7 cellular contexts compared by ENCODE assay signal in the genomic region with DNA sequence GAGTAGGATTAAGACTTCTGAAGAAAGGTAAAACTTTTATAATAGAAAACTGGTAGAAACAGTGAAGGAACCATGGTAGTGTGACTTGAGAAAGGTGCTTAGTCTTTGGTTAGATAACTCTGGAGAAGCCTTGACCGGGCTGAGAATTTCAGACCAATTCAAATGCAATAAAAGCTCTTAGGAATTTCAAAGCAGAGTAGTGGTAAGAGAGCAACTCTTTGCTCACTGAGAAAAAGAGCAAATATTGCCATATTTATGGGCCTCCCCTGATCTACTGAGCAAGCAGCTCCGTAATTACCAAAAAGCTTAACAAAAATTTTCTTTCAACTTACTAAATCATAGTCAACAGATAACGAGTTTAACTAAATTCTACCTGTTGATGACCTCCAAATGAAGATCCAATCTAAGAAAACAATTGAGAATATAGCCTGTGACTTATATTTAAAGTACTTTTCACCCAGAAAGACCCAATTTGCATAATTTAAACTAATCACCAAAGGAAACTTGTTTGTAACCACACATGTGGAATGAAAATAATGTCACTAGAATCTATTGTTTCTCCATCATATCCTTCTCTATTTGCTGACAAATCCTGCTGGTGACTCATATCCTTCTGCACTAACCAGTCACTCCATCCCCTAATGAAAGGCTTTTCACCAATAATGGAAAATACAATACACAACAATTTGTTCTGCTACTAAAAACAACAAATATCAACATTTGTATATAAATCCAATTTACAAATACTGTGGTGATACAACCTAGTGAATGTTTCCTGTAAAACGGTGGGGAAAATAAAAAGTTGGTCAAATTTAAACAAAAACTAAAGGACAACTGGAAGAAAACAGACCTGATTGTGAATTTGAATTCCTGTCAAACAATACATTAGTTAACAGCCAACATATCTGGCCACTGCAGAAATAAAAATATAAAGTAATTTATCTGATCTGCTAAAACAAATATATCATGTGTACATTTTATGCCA. TPM values are rescaled to one million over a fixed set of nuclear protein-coding genes. Genes with fewer than 3 reads are reported as not detected.
DNase-seq lines count a peak whose midpoint lies in the region; ATAC-seq and TF ChIP-seq lines count a peak whose summit lies in the region.

No MANE protein-coding gene starts in this region.

- ATAC-seq in GM18873 (IDR thresholded peaks at IDR 0.05; ENCODE audit: low FRiP score, unreplicated experiment) (no peak), GM21367 (IDR thresholded peaks at IDR 0.05; ENCODE audit: unreplicated experiment) (no peak)

- H3K27me3 ChIP-seq in SJCRH30 (no peaks in the 10 kb centered on the region), MG63 (no peaks in the 10 kb centered on the region)

- H3K9me3 ChIP-seq in HEK293 (ENCODE audit: control insufficient read depth, insufficient read depth, low read depth, low read length) = no peaks in the 10 kb centered on the region
- H3K9me3 ChIP-seq in SJCRH30 (replicated peaks) = no peaks in the 10 kb centered on the region
- no peaks in the 10 kb centered on the region for H3K9me3 ChIP-seq in MG63

- H3K36me3 ChIP-seq in HEK293 (ENCODE audit: control insufficient read depth in 2 of 2, insufficient read depth in 1 of 2, low read length in 2 of 2) (no peaks in the 10 kb centered on the region), SJCRH30 (peaks cover 7% of the 10 kb centered on the region), MG63 (peaks cover 10% of the 10 kb centered on the region)

- POLR2A ChIA-PET in HEK293 (lab: Yijun Ruan, JAX) = interaction anchor here (1.0 kb wide), 1 partner anchor 21 kb away, joined by 3 read pairs; no protein-coding TSS in a partner anchor

- DNase-seq in SJCRH30 (peak in 1 of 2 experiments; percentile 36), epithelial cell of esophagus (ENCODE audit: low read depth) (peak; percentile 70), renal cortical epithelial cell (ENCODE audit: low read depth) (peak; percentile 91), MG63 (no peak)

- TF ChIP-seq CTCF in HEK293 (tag by site-specific recombination; IDR thresholded peaks at IDR 0.05) (no peak), epithelial cell of esophagus (IDR thresholded peaks at IDR 0.05; ENCODE audit: insufficient read depth, low read depth, low read length, missing control alignments) (no peak)

- H3K4me1 ChIP-seq in HEK293 (ENCODE audit: control insufficient read depth, insufficient read depth, low read length) = peaks cover 60% of the 10 kb centered on the region
- peaks cover 54% of the 10 kb centered on the region for H3K4me1 ChIP-seq in SJCRH30

- H3K4me3 ChIP-seq in HEK293 (ENCODE audit: low read depth, low read length) (no peak overlapping the region), SJCRH30 (no peak overlapping the region), epithelial cell of esophagus (ENCODE audit: low read length) (no peak overlapping the region), MG63 (no peak overlapping the region)

- H3K27ac ChIP-seq in HEK293 (ENCODE audit: extremely low read depth, low read depth, low read length) (peak overlapping the region; percentile 59; the same call in 1 of the 2 replicates), SJCRH30 (peak overlapping the region; percentile 6)

- CTCF ChIA-PET in HEK293 (lab: Yijun Ruan, JAX) = interaction anchor here (0.7 to 1.6 kb wide), 3 partner anchors 9 to 132 kb away, joined by 3 read pairs; no protein-coding TSS in a partner anchor

TF ChIP-seq in HEK293, 187 proteins besides CTCF, POLR2A, EP300 and RAD21 (continues in another document):
- TF ChIP-seq, protein P1, sequence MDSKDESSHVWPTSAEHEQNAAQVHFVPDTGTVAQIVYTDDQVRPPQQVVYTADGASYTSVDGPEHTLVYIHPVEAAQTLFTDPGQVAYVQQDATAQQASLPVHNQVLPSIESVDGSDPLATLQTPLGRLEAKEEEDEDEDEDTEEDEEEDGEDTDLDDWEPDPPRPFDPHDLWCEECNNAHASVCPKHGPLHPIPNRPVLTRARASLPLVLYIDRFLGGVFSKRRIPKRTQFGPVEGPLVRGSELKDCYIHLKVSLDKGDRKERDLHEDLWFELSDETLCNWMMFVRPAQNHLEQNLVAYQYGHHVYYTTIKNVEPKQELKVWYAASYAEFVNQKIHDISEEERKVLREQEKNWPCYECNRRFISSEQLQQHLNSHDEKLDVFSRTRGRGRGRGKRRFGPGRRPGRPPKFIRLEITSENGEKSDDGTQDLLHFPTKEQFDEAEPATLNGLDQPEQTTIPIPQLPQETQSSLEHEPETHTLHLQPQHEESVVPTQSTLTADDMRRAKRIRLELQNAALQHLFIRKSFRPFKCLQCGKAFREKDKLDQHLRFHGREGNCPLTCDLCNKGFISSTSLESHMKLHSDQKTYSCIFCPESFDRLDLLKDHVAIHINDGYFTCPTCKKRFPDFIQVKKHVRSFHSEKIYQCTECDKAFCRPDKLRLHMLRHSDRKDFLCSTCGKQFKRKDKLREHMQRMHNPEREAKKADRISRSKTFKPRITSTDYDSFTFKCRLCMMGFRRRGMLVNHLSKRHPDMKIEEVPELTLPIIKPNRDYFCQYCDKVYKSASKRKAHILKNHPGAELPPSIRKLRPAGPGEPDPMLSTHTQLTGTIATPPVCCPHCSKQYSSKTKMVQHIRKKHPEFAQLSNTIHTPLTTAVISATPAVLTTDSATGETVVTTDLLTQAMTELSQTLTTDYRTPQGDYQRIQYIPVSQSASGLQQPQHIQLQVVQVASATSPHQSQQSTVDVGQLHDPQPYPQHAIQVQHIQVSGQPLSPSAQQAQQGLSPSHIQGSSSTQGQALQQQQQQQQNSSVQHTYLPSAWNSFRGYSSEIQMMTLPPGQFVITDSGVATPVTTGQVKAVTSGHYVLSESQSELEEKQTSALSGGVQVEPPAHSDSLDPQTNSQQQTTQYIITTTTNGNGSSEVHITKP (tag by site-specific recombination; IDR thresholded peaks at IDR 0.05) = no peak
- TF ChIP-seq ZNF560 (tag by site-specific recombination; IDR thresholded peaks at IDR 0.05; ENCODE audit: borderline replicate concordance) = no peak
- no peak for TF ChIP-seq ZBTB21 (tag by site-specific recombination; IDR thresholded peaks at IDR 0.05)
- TF ChIP-seq ZNF621 (tag by site-specific recombination; IDR thresholded peaks at IDR 0.05) = no peak
- no peak for TF ChIP-seq GFI1B (tag by site-specific recombination; IDR thresholded peaks at IDR 0.05)
- TF ChIP-seq ZNF837 (tag by site-specific recombination; IDR thresholded peaks at IDR 0.05) = no peak
- TF ChIP-seq, protein P2, sequence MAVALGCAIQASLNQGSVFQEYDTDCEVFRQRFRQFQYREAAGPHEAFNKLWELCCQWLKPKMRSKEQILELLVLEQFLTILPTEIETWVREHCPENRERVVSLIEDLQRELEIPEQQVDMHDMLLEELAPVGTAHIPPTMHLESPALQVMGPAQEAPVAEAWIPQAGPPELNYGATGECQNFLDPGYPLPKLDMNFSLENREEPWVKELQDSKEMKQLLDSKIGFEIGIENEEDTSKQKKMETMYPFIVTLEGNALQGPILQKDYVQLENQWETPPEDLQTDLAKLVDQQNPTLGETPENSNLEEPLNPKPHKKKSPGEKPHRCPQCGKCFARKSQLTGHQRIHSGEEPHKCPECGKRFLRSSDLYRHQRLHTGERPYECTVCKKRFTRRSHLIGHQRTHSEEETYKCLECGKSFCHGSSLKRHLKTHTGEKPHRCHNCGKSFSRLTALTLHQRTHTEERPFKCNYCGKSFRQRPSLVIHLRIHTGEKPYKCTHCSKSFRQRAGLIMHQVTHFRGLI (tag by site-specific recombination; IDR thresholded peaks at IDR 0.05) = no peak
- no peak for TF ChIP-seq ZNF701 (tag by site-specific recombination; IDR thresholded peaks at IDR 0.05)
- no peak for TF ChIP-seq ZNF549 (tag by site-specific recombination; IDR thresholded peaks at IDR 0.05)
- TF ChIP-seq, protein P3, sequence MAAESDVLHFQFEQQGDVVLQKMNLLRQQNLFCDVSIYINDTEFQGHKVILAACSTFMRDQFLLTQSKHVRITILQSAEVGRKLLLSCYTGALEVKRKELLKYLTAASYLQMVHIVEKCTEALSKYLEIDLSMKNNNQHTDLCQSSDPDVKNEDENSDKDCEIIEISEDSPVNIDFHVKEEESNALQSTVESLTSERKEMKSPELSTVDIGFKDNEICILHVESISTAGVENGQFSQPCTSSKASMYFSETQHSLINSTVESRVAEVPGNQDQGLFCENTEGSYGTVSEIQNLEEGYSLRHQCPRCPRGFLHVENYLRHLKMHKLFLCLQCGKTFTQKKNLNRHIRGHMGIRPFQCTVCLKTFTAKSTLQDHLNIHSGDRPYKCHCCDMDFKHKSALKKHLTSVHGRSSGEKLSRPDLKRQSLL (tag by site-specific recombination; IDR thresholded peaks at IDR 0.05) = 0 out of 2 replicates have a peak, but pooled peaks have one; percentile 5
- TF ChIP-seq ZNF658 (tag by site-specific recombination; IDR thresholded peaks at IDR 0.05) = no peak
- TF ChIP-seq, protein P4, sequence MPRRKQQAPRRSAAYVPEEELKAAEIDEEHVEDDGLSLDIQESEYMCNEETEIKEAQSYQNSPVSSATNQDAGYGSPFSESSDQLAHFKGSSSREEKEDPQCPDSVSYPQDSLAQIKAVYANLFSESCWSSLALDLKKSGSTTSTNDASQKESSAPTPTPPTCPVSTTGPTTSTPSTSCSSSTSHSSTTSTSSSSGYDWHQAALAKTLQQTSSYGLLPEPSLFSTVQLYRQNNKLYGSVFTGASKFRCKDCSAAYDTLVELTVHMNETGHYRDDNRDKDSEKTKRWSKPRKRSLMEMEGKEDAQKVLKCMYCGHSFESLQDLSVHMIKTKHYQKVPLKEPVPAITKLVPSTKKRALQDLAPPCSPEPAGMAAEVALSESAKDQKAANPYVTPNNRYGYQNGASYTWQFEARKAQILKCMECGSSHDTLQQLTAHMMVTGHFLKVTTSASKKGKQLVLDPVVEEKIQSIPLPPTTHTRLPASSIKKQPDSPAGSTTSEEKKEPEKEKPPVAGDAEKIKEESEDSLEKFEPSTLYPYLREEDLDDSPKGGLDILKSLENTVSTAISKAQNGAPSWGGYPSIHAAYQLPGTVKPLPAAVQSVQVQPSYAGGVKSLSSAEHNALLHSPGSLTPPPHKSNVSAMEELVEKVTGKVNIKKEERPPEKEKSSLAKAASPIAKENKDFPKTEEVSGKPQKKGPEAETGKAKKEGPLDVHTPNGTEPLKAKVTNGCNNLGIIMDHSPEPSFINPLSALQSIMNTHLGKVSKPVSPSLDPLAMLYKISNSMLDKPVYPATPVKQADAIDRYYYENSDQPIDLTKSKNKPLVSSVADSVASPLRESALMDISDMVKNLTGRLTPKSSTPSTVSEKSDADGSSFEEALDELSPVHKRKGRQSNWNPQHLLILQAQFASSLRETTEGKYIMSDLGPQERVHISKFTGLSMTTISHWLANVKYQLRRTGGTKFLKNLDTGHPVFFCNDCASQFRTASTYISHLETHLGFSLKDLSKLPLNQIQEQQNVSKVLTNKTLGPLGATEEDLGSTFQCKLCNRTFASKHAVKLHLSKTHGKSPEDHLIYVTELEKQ (tag by site-specific recombination; IDR thresholded peaks at IDR 0.05; ENCODE audit: borderline replicate concordance) = 0 out of 2 replicates have a peak, but pooled peaks have one; percentile 30
- no peak for TF ChIP-seq ZNF24 (tag by site-specific recombination; IDR thresholded peaks at IDR 0.05)

RNA-seq across cellular contexts. Expression of a gene that starts 6.6 kb away (rescaled TPM):
- total RNA-seq in SJCRH30 (2014; rRNA removed; shearing (Covaris generic)) = 311 and 314 TPM in 2 replicates
- total RNA-seq in renal cortical epithelial cell = 206 and 356 TPM in 2 replicates
- 321 and 754 TPM in 2 replicates for total RNA-seq in MG63 (2014; rRNA removed; shearing (Covaris generic); ENCODE audit: low replicate concordance)
